12 cellular contexts compared by ENCODE assay signal in genomic region chr12:111993290-111994150, GRCh38. TPM values are rescaled to one million over a fixed set of nuclear protein-coding genes. Genes with fewer than 3 reads are reported as not detected.
DNase-seq lines count a peak whose midpoint lies in the region; ATAC-seq and TF ChIP-seq lines count a peak whose summit lies in the region.
"Had no signal": no experiment of that assay in that cellular context is flagged by ENCODE, and none has a peak within 500 bp of the region (broad histone marks: within the 10 kb centered on the region; RNA-seq: fewer than 3 reads in every experiment).

No MANE protein-coding gene starts in this region.

- 56 to 74% (median 68%) methylated on average over 2 of the region's 2 CpGs for WGBS in stomach, 5 donors

- H3K36me3 Mint-ChIP-seq in activated naive CD4-positive, alpha-beta T cell treated with anti-CD3 and anti-CD28 coated beads for 36 hours (ENCODE audit: low read depth): peaks cover 2% of the 10 kb centered on the region
- H3K36me3 Mint-ChIP-seq in activated naive CD4-positive, alpha-beta T cell treated with anti-CD3 and anti-CD28 coated beads, Interleukin-2, amount 50 U/mL, for 72 hours: peaks cover 0 to 11% of the 10 kb centered on the region in 2 donors

- peak; percentile 42 for DNase-seq in activated naive CD4-positive, alpha-beta T cell treated with anti-CD3 and anti-CD28 coated beads for 36 hours
- DNase-seq in activated naive CD4-positive, alpha-beta T cell treated with Interleukin-2 at 50 U/mL for 16 hours: no peak
- DNase-seq in activated naive CD4-positive, alpha-beta T cell treated with anti-CD3 and anti-CD28 coated beads, Interleukin-2, amount 50 U/mL, for 72 hours (ENCODE audit: low spot score in 2 of 2): peak in 1 of 2 donors; percentile 37
- no peak for DNase-seq in stomach
- DNase-seq in GM19240 (ENCODE audit: insufficient read length, low spot score): no peak
- no peak for DNase-seq in HCEC 1CT
- no peak for DNase-seq in kidney glomerular epithelial cell (lab: John Stamatoyannopoulos, UW)
- DNase-seq: activated CD4-positive, alpha-beta T cell treated with anti-CD3 and anti-CD28 coated beads for 1 hour; foreskin fibroblast; NK-92 treated with Interleukin-12 subunit alpha and Interleukin-12 subunit beta, amount 100 ng/mL, for 24 hours had no signal

- peak overlapping the region; percentile 31 for H3K27ac Mint-ChIP-seq in activated naive CD4-positive, alpha-beta T cell treated with anti-CD3 and anti-CD28 coated beads for 36 hours
- H3K27ac Mint-ChIP-seq in activated naive CD4-positive, alpha-beta T cell treated with anti-CD3 and anti-CD28 coated beads, Interleukin-2, amount 50 U/mL, for 72 hours: peak overlapping the region; percentile 10 to 68

- peak overlapping the region in 1 of 4 donors; percentile 27 for H3K4me3 ChIP-seq in stomach

- peaks cover 60% of the 10 kb centered on the region for H3K4me1 Mint-ChIP-seq in activated naive CD4-positive, alpha-beta T cell treated with anti-CD3 and anti-CD28 coated beads for 36 hours (ENCODE audit: low read depth)

- no peak for TF ChIP-seq EP300 in stomach (IDR thresholded peaks at IDR 0.05)

- no peaks in the 10 kb centered on the region for H3K9me3 Mint-ChIP-seq in activated naive CD4-positive, alpha-beta T cell treated with anti-CD3 and anti-CD28 coated beads for 36 hours
- H3K9me3 Mint-ChIP-seq in activated naive CD4-positive, alpha-beta T cell treated with anti-CD3 and anti-CD28 coated beads, Interleukin-2, amount 50 U/mL, for 72 hours: no peaks in the 10 kb centered on the region

- H3K4me3 Mint-ChIP-seq in activated naive CD4-positive, alpha-beta T cell treated with anti-CD3 and anti-CD28 coated beads for 36 hours: peak overlapping the region; percentile 72

- intact Hi-C loops in activated naive CD4-positive, alpha-beta T cell treated with anti-CD3 and anti-CD28 coated beads for 36 hours (cut with micrococcal nuclease): loop anchor here (1.0 to 5.0 kb wide), 4 partner anchors 20 to 151 kb away; partner anchors contain the start of genes ERP29, MAPKAPK5 and TMEM116
- intact Hi-C loops in stomach (cut with DNase I; ENCODE audit: low total_unique reads): no loop called here

- ATAC-seq in HG03460 (IDR thresholded peaks at IDR 0.05; ENCODE audit: unreplicated experiment): peak; percentile 53
- peak; percentile 74 to 84 for ATAC-seq in activated naive CD4-positive, alpha-beta T cell treated with anti-CD3 and anti-CD28 coated beads, Interleukin-2, amount 50 U/mL, for 72 hours
- ATAC-seq: HepG2 had no signal

- CTCF ChIA-PET in activated naive CD4-positive, alpha-beta T cell treated with anti-CD3 and anti-CD28 coated beads for 36 hours (lab: Charles Lee): interaction anchor here (0.9 to 1.0 kb wide), 2 partner anchors 21 to 49 kb away, joined by 4 to 5 read pairs; no protein-coding TSS in a partner anchor

- peaks cover 0 to 39% (median 17%) of the 10 kb centered on the region in 4 donors for H3K4me1 ChIP-seq in stomach

- H3K27me3 Mint-ChIP-seq in activated naive CD4-positive, alpha-beta T cell treated with anti-CD3 and anti-CD28 coated beads for 36 hours (ENCODE audit: low read depth): no peaks in the 10 kb centered on the region

- no peaks in the 10 kb centered on the region for H3K9me3 ChIP-seq in stomach

- peaks cover 0 to 6% (median 0%) of the 10 kb centered on the region in 4 donors for H3K36me3 ChIP-seq in stomach

- TF ChIP-seq POLR2A in stomach (IDR thresholded peaks at IDR 0.05): no peak

- H3K27ac ChIP-seq in stomach: peak overlapping the region in 3 of 5 donors; percentile 13 to 54 (median 30)

- no peak for TF ChIP-seq CTCF in stomach (IDR thresholded peaks at IDR 0.05)

- no peaks in the 10 kb centered on the region for H3K27me3 ChIP-seq in stomach

RNA-seq across cellular contexts. Expression of gene TMEM116, which starts 19.4 kb away (rescaled TPM):
- total RNA-seq in activated naive CD4-positive, alpha-beta T cell treated with anti-CD3 and anti-CD28 coated beads for 36 hours: 10 to 100 TPM; 12.7 to 13.4 TPM
- 10 to 100 TPM; 16.9 to 18.5 TPM for total RNA-seq in activated naive CD4-positive, alpha-beta T cell treated with anti-CD3 and anti-CD28 coated beads, Interleukin-2, amount 50 U/mL, for 72 hours
- 10 to 100 TPM in 1 of 5 donors, 1 to 10 TPM in 3, under 1 TPM in 1; 0.58 to 20.2 (median 7.5) TPM for total RNA-seq in stomach
- polyA plus RNA-seq in stomach: 10 to 100 TPM in 2 of 3 donors, 1 to 10 TPM in 1; 4.8 to 13.0 (median 11.2) TPM

RNA-seq across cellular contexts. Expression of gene ERP29, which starts 19.7 kb away (rescaled TPM):
- 100 to 1,000 TPM; 101 to 107 TPM for total RNA-seq in activated naive CD4-positive, alpha-beta T cell treated with anti-CD3 and anti-CD28 coated beads for 36 hours
- 10 to 100 TPM; 78.9 to 95.1 TPM for total RNA-seq in activated naive CD4-positive, alpha-beta T cell treated with anti-CD3 and anti-CD28 coated beads, Interleukin-2, amount 50 U/mL, for 72 hours
- 10 to 100 TPM in 4 of 5 donors, 1 to 10 TPM in 1; 9.8 to 55.8 (median 37.7) TPM for total RNA-seq in stomach
- 100 to 1,000 TPM; 105 to 140 (median 115) TPM for polyA plus RNA-seq in stomach
